In genomic region chr2:231411871-231412615, GRCh38 we compare ENCODE assay signal across 8 cellular contexts. TPM values are rescaled to one million over a fixed set of nuclear protein-coding genes. Genes with fewer than 3 reads are reported as not detected.
DNase-seq lines count a peak whose midpoint lies in the region; ATAC-seq and TF ChIP-seq lines count a peak whose summit lies in the region.

No MANE protein-coding gene starts in this region.

- H3K27me3 ChIP-seq in gastroesophageal sphincter (no peaks in the 10 kb centered on the region), suprapubic skin (no peaks in the 10 kb centered on the region)

- H3K4me1 ChIP-seq in gastroesophageal sphincter, result peaks cover 0 to 17% (median 4%) of the 10 kb centered on the region in 3 donors
- H3K4me1 ChIP-seq in suprapubic skin, result peaks cover 14% of the 10 kb centered on the region

- peak overlapping the region; percentile 35 to 69 for H3K4me3 ChIP-seq in gastroesophageal sphincter
- H3K4me3 ChIP-seq in suprapubic skin, result peak overlapping the region; percentile 69

- TF ChIP-seq EP300 in gastroesophageal sphincter (IDR thresholded peaks at IDR 0.05), result no peak
- TF ChIP-seq EP300 in suprapubic skin (IDR thresholded peaks at IDR 0.05), result no peak

- ATAC-seq in GM21360 (IDR thresholded peaks at IDR 0.05; ENCODE audit: unreplicated experiment), result peak; percentile 93
- ATAC-seq in gastroesophageal sphincter, result peak; percentile 98

- WGBS in gastroesophageal sphincter (ENCODE audit: low coverage in 1 of 2), 2 donors, result 9 to 10% methylated on average over 7 to 10 of the region's 65 CpGs
- WGBS in suprapubic skin, result 4% methylated on average over 32 of the region's 65 CpGs

- H3K9me3 ChIP-seq in gastroesophageal sphincter, result no peaks in the 10 kb centered on the region
- H3K9me3 ChIP-seq in suprapubic skin, result no peaks in the 10 kb centered on the region

- peak overlapping the region in 1 of 4 donors; percentile 66 for H3K27ac ChIP-seq in gastroesophageal sphincter
- H3K27ac ChIP-seq in suprapubic skin, result peak overlapping the region; percentile 28

- no peaks in the 10 kb centered on the region for H3K36me3 ChIP-seq in gastroesophageal sphincter
- H3K36me3 ChIP-seq in suprapubic skin, result no peaks in the 10 kb centered on the region

- peak; percentile 86 for DNase-seq in DMS53 (lab: John Stamatoyannopoulos, UW)
- DNase-seq in HS-27A (ENCODE audit: low read depth), result peak; percentile 36
- peak; percentile 85 for DNase-seq in RPMI7951 (ENCODE audit: low read depth)
- peak; percentile 68 for DNase-seq in activated gamma-delta T cell (lab: John Stamatoyannopoulos, UW)
- DNase-seq in nucleus accumbens (lab: John Stamatoyannopoulos, UW), result peak in 52 of 56 donors; percentile 26 to 93 (median 76)
- peak in 1 of 2 donors; percentile 86 for DNase-seq in suprapubic skin (ENCODE audit: low spot score in 2 of 2)

- peak in 3 of 4 experiments; percentile 70 to 91 (median 72) for TF ChIP-seq CTCF in gastroesophageal sphincter (IDR thresholded peaks at IDR 0.05)
- TF ChIP-seq CTCF in suprapubic skin (IDR thresholded peaks at IDR 0.05), result peak; percentile 23 to 90

- TF ChIP-seq POLR2A in gastroesophageal sphincter (IDR thresholded peaks at IDR 0.05) (no peak), suprapubic skin (IDR thresholded peaks at IDR 0.05) (no peak)

RNA-seq across cellular contexts. Expression of gene B3GNT7, which starts 16.5 kb away (rescaled TPM):
- 0.49 and 0.60 TPM in 2 replicates for total RNA-seq in RPMI7951 (2014; rRNA removed; shearing (Covaris generic))
- total RNA-seq in gastroesophageal sphincter, result 1 to 10 TPM; 3.0 to 5.7 (median 3.6) TPM
- total RNA-seq in suprapubic skin, result 1 to 10 TPM; 1.3 to 1.5 (median 1.4) TPM

RNA-seq across cellular contexts. Expression of gene NCL, which starts 52.2 kb away (rescaled TPM):
- total RNA-seq in RPMI7951 (2014; rRNA removed; shearing (Covaris generic)), result 118 and 133 TPM in 2 replicates
- total RNA-seq in gastroesophageal sphincter, result 100 to 1,000 TPM; 106 to 163 (median 147) TPM
- total RNA-seq in suprapubic skin, result 100 to 1,000 TPM; 142 to 384 (median 205) TPM
